Comparison of ENCODE assay signal across 24 cellular contexts in genomic region chr9:86971742-86972141, GRCh38. TPM values are rescaled to one million over a fixed set of nuclear protein-coding genes. Genes with fewer than 3 reads are reported as not detected.
A peak's percentile ranks its signal among the peaks of the same experiment; 100 is the strongest.
DNase-seq lines count a peak whose midpoint lies in the region; ATAC-seq, FAIRE-seq and TF ChIP-seq lines count a peak whose summit lies in the region.
"Had no signal": no experiment of that assay in that cellular context is flagged by ENCODE, and none has a peak within 500 bp of the region (broad histone marks: within the 10 kb centered on the region; RNA-seq: fewer than 3 reads in every experiment).

No MANE protein-coding gene starts in this region.

- no peaks in the 10 kb centered on the region for H3K4me1 Mint-ChIP-seq in stimulated activated memory B cell treated with anti-CD40 and anti-IgM and Interleukin-4, amounts not matched to agents 10 μg/mL and 1 μg/mL and 100 μg/mL, for 72 hours
- H3K4me1 Mint-ChIP-seq: IgD-negative memory B cell had no signal

- no peak overlapping the region for H2AK5ac ChIP-seq in H1 (ENCODE audit: low read depth, low read length)

- DNase-seq in Right ventricle myocardium inferior (ENCODE audit: missing footprints) (no peak), right atrium auricular region (ENCODE audit: low spot score) (no peak), H1 (ENCODE audit: low read depth in 1 of 2, low spot score in 2 of 2) (no peak), hepatocyte (ENCODE audit: low spot score) (no peak), upper lobe of right lung (no peak), HepG2 (ENCODE audit: low spot score) (no peak), T-helper 9 cell (no peak)
- DNase-seq: 8988T, ACHN, Calu3, DMS79 treated with DMSO at 0.1 percent for 48 hours, GF-D8, H9, NCI-H1048, NCI-H1417, NCI-H1694, NCI-H2029 treated with DMSO at 0.1 percent for 48 hours, NCI-H526 treated with DMSO at 0.1 percent for 48 hours, PC-9, SHP77 had no signal

- H4K20me1 ChIP-seq in H1 (replicated peaks in 1 of 2; ENCODE audit: control insufficient read depth in 1 of 2, insufficient read depth in 2 of 2, low read length in 2 of 2) (no peaks in the 10 kb centered on the region), hepatocyte (ENCODE audit: insufficient read depth, poor library complexity, severe bottlenecking) (no peaks in the 10 kb centered on the region), HepG2 (ENCODE audit: insufficient read depth, low read length) (no peaks in the 10 kb centered on the region)

- H3K27me3 Mint-ChIP-seq in stimulated activated memory B cell treated with anti-CD40 and anti-IgM and Interleukin-4, amounts not matched to agents 10 μg/mL and 1 μg/mL and 100 μg/mL, for 72 hours, result peaks cover 9% of the 10 kb centered on the region

- no peak for FAIRE-seq in H1 (lab: Jason Lieb, UNC)
- no peak for FAIRE-seq in HepG2 (lab: Jason Lieb, UNC)
- FAIRE-seq: GM12891 had no signal

- H3K4ac ChIP-seq in H1 (replicated peaks; ENCODE audit: insufficient read length, low read depth, low read length), result no peak overlapping the region

- H3K36me3 ChIP-seq in right atrium auricular region (no peaks in the 10 kb centered on the region), H1 (ENCODE audit: control insufficient read depth in 2 of 4, insufficient read depth in 4 of 4, low read length in 3 of 4) (no peaks in the 10 kb centered on the region), hepatocyte (replicated peaks; ENCODE audit: insufficient read depth, low read depth) (no peaks in the 10 kb centered on the region), upper lobe of right lung (no peaks in the 10 kb centered on the region), HepG2 (replicated peaks in 1 of 2; ENCODE audit: control insufficient read depth in 1 of 2, insufficient read depth in 2 of 2, low read length in 2 of 2) (no peaks in the 10 kb centered on the region)

- H3K9me3 Mint-ChIP-seq in stimulated activated memory B cell treated with anti-CD40 and anti-IgM and Interleukin-4, amounts not matched to agents 10 μg/mL and 1 μg/mL and 100 μg/mL, for 72 hours, result no peaks in the 10 kb centered on the region
- H3K9me3 Mint-ChIP-seq: H9, IgD-negative memory B cell had no signal

- no peak overlapping the region for H3K27ac Mint-ChIP-seq in stimulated activated memory B cell treated with anti-CD40 and anti-IgM and Interleukin-4, amounts not matched to agents 10 μg/mL and 1 μg/mL and 100 μg/mL, for 72 hours
- H3K27ac Mint-ChIP-seq: H9, IgD-negative memory B cell had no signal

- peak overlapping the region in 1 of 2 donors; percentile 30 for H3K27ac ChIP-seq in right atrium auricular region
- H3K27ac ChIP-seq in H1 (ENCODE audit: low read depth, low read length), result no peak overlapping the region
- H3K27ac ChIP-seq in hepatocyte, result peak overlapping the region; percentile 25
- peak overlapping the region; percentile 0 for H3K27ac ChIP-seq in upper lobe of right lung
- H3K27ac ChIP-seq in HepG2 (ENCODE audit: extremely low read length, insufficient read depth, low read length), result no peak overlapping the region
- H3K27ac ChIP-seq: KMS-11, PC-9 had no signal

- no peak overlapping the region for H2BK12ac ChIP-seq in H1 (ENCODE audit: low read depth, low read length)

- ATAC-seq in Right ventricle myocardium inferior (peak; percentile 26), upper lobe of right lung (no peak), HepG2 (no peak)
- no peak for ATAC-seq in stimulated activated memory B cell treated with anti-CD40 and anti-IgM and Interleukin-4, amounts not matched to agents 10 μg/mL and 1 μg/mL and 100 μg/mL, for 72 hours

- no peaks in the 10 kb centered on the region for H3K9me3 ChIP-seq in right atrium auricular region
- H3K9me3 ChIP-seq in H1 (ENCODE audit: insufficient read depth in 2 of 2, low read depth in 1 of 2, low read length in 1 of 2), result no peaks in the 10 kb centered on the region
- no peaks in the 10 kb centered on the region for H3K9me3 ChIP-seq in hepatocyte (ENCODE audit: low read depth)
- H3K9me3 ChIP-seq in upper lobe of right lung, result no peaks in the 10 kb centered on the region
- no peaks in the 10 kb centered on the region for H3K9me3 ChIP-seq in HepG2 (ENCODE audit: low read length)

- H3K56ac ChIP-seq in H1 (replicated peaks; ENCODE audit: insufficient read length, low read depth, low read length), result no peak overlapping the region

- no peak overlapping the region for H3K23ac ChIP-seq in H1 (ENCODE audit: insufficient read length)

- TF ChIP-seq CTCF in right atrium auricular region (IDR thresholded peaks at IDR 0.05) (no peak), H1 (IDR thresholded peaks at IDR 0.05; ENCODE audit: control extremely low read depth in 1 of 3, insufficient read depth in 1 of 3, low read depth in 1 of 3, low read length in 3 of 3) (no peak), hepatocyte (IDR thresholded peaks at IDR 0.05; ENCODE audit: poor library complexity) (no peak), upper lobe of right lung (IDR thresholded peaks at IDR 0.05) (no peak), HepG2 (CRISPR knock-in tag; IDR thresholded peaks at IDR 0.05) (no peak)

- no peak overlapping the region for H4K91ac ChIP-seq in H1 (replicated peaks; ENCODE audit: insufficient read length, low read length)

- H3K4me3 ChIP-seq in right atrium auricular region, result no peak overlapping the region
- no peak overlapping the region for H3K4me3 ChIP-seq in H1 (ENCODE audit: extremely low read depth in 1 of 4, insufficient read depth in 2 of 4, low read depth in 3 of 4, low read length in 4 of 4)
- no peak overlapping the region for H3K4me3 ChIP-seq in hepatocyte
- H3K4me3 ChIP-seq in upper lobe of right lung, result no peak overlapping the region
- H3K4me3 ChIP-seq in HepG2 (replicated peaks in 1 of 3; ENCODE audit: insufficient read depth in 1 of 3, low read depth in 2 of 3, low read length in 3 of 3), result no peak overlapping the region
- H3K4me3 ChIP-seq: PC-9 had no signal

- H2BK120ac ChIP-seq in H1 (replicated peaks; ENCODE audit: low read depth, low read length), result no peak overlapping the region

- H3K4me1 ChIP-seq in right atrium auricular region (peaks cover 0 to 3% of the 10 kb centered on the region in 2 donors), H1 (replicated peaks in 1 of 4; ENCODE audit: control insufficient read depth in 3 of 4, insufficient read depth in 4 of 4, low read length in 3 of 4) (no peaks in the 10 kb centered on the region), hepatocyte (ENCODE audit: insufficient read depth) (no peaks in the 10 kb centered on the region), upper lobe of right lung (no peaks in the 10 kb centered on the region), HepG2 (ENCODE audit: insufficient read depth, low read length) (no peaks in the 10 kb centered on the region)

- TF ChIP-seq POLR2A in H1 (IDR thresholded peaks at IDR 0.05; ENCODE audit: control extremely low read depth in 1 of 2, low read depth in 2 of 2, low read length in 2 of 2), result no peak
- TF ChIP-seq POLR2A in HepG2 (IDR thresholded peaks at IDR 0.05; ENCODE audit: insufficient read depth in 1 of 2, low read depth in 2 of 2, low read length in 2 of 2), result no peak

- no peak overlapping the region for H4K8ac ChIP-seq in H1 (ENCODE audit: extremely low read depth, insufficient read depth, low read length)

- no peak overlapping the region for H3K14ac ChIP-seq in H1 (ENCODE audit: insufficient read length)

- POLR2A ChIA-PET in H1 (lab: Charles Lee; ENCODE audit: partially characterized antibody), result interaction anchor here (0.7 to 1.2 kb wide), 2 partner anchors 26 to 90 kb away, joined by 3 read pairs; no protein-coding TSS in a partner anchor
- POLR2A ChIA-PET in HepG2 (lab: Yijun Ruan, JAX), result no interaction called here

- H3K9ac ChIP-seq in H1 (replicated peaks in 1 of 4; ENCODE audit: extremely low read depth in 1 of 4, low read depth in 3 of 4, low read length in 3 of 4), result no peak overlapping the region
- no peak overlapping the region for H3K9ac ChIP-seq in HepG2 (ENCODE audit: insufficient read depth, low read depth, low read length)
- H3K9ac ChIP-seq: KMS-11 had no signal

- CTCF ChIA-PET in H1 (lab: Charles Lee; ENCODE audit: partially characterized antibody), result interaction anchor here (1.3 kb wide), 1 partner anchor 23 kb away, joined by 5 read pairs; no protein-coding TSS in a partner anchor
- CTCF ChIA-PET in HepG2 (lab: Yijun Ruan, JAX; ENCODE audit: low intra/inter-chr PET ratio, low total read pairs), result no interaction called here

- in situ Hi-C loops in HepG2 (cut with HindIII; ENCODE audit: extremely low pct_ligation_motif_present, low pct_unique_long_range_greater_than_20kb), result no loop called here

- intact Hi-C loops in Right ventricle myocardium inferior (cut with DNase I), result no loop called here
- intact Hi-C loops in upper lobe of right lung (cut with DNase I), result no loop called here
- intact Hi-C loops in HepG2 (cut with micrococcal nuclease; ENCODE audit: unreplicated experiment), result no loop called here

- no peak overlapping the region for H3K18ac ChIP-seq in H1 (ENCODE audit: extremely low read depth, low read length)

- H2BK20ac ChIP-seq in H1 (ENCODE audit: low read length), result no peak overlapping the region

- no TSS peak for BruUV-seq in HepG2 (replicated peaks; lab: Mats Ljungman, UMichigan)

- H3K79me1 ChIP-seq in H1 (ENCODE audit: low read depth, low read length), result no peaks in the 10 kb centered on the region

- H4K5ac ChIP-seq in H1 (ENCODE audit: insufficient read length, low read depth, low read length), result no peak overlapping the region

- H3K4me2 ChIP-seq in H1 (ENCODE audit: insufficient read depth in 1 of 2, low read depth in 2 of 2, low read length in 2 of 2) (no peak overlapping the region), hepatocyte (no peak overlapping the region), HepG2 (ENCODE audit: low read depth, low read length) (no peak overlapping the region)
- H3K4me2 ChIP-seq: KMS-11, PC-9 had no signal

- TF ChIP-seq EP300 in H1 (IDR thresholded peaks at IDR 0.05; ENCODE audit: borderline replicate concordance in 1 of 2, low read depth in 2 of 2, low read length in 2 of 2), result no peak
- TF ChIP-seq EP300 in HepG2 (IDR thresholded peaks at IDR 0.05; ENCODE audit: low read depth in 2 of 2, low read length in 2 of 2), result no peak
- no peak for TF ChIP-seq EP300 in HepG2 (CRISPR knock-in tag; IDR thresholded peaks at IDR 0.05; ENCODE audit: borderline replicate concordance)

- H3K79me2 ChIP-seq in H1 (ENCODE audit: control insufficient read depth in 1 of 2, insufficient read depth in 2 of 2, low read length in 2 of 2), result no peaks in the 10 kb centered on the region
- H3K79me2 ChIP-seq in hepatocyte, result no peaks in the 10 kb centered on the region
- no peaks in the 10 kb centered on the region for H3K79me2 ChIP-seq in HepG2 (ENCODE audit: insufficient read depth, low read length)

- H3K36me3 Mint-ChIP-seq in stimulated activated memory B cell treated with anti-CD40 and anti-IgM and Interleukin-4, amounts not matched to agents 10 μg/mL and 1 μg/mL and 100 μg/mL, for 72 hours, result no peaks in the 10 kb centered on the region
- H3K36me3 Mint-ChIP-seq: IgD-negative memory B cell had no signal

- no peak overlapping the region for H2BK5ac ChIP-seq in H1 (ENCODE audit: low read depth, low read length)

- TF ChIP-seq RAD21 in H1 (IDR thresholded peaks at IDR 0.05 in 1 of 2, conservative IDR thresholded peaks at IDR 0.05 in 1 of 2; ENCODE audit: low read depth in 2 of 2, low read length in 2 of 2) (no peak), HepG2 (CRISPR knock-in tag; IDR thresholded peaks at IDR 0.05) (no peak)

- H3K4me3 Mint-ChIP-seq in stimulated activated memory B cell treated with anti-CD40 and anti-IgM and Interleukin-4, amounts not matched to agents 10 μg/mL and 1 μg/mL and 100 μg/mL, for 72 hours, result no peak overlapping the region
- H3K4me3 Mint-ChIP-seq: H9, IgD-negative memory B cell had no signal

- H3K27me3 ChIP-seq in right atrium auricular region (no peaks in the 10 kb centered on the region), H1 (replicated peaks in 1 of 4; ENCODE audit: control insufficient read depth in 3 of 4, extremely low read depth in 1 of 4, insufficient read depth in 3 of 4, low read length in 3 of 4) (no peaks in the 10 kb centered on the region), hepatocyte (no peaks in the 10 kb centered on the region), upper lobe of right lung (peaks cover 19% of the 10 kb centered on the region), HepG2 (ENCODE audit: control insufficient read depth in 1 of 2, insufficient read depth in 2 of 2, low read length in 2 of 2) (peaks cover 0 to 5% of the 10 kb centered on the region in 2 experiments; a peak in 1 of 5 replicates)

- no peak overlapping the region for H2BK15ac ChIP-seq in H1 (ENCODE audit: low read length)

- H3K23me2 ChIP-seq in H1 (ENCODE audit: low read depth, low read length), result no peaks in the 10 kb centered on the region

- H3K9me2 ChIP-seq in hepatocyte (replicated peaks; ENCODE audit: insufficient read depth), result no peaks in the 10 kb centered on the region

- H2AFZ ChIP-seq in H1 (ENCODE audit: low read length) (0 out of 2 replicates have a peak overlapping the region, but pooled peaks have one; percentile 61), hepatocyte (no peak overlapping the region), HepG2 (ENCODE audit: low read length) (no peak overlapping the region)
- H2AFZ ChIP-seq: PC-9 had no signal

RNA-seq across cellular contexts. Expression of gene GAS1, which starts 24.4 kb away (rescaled TPM):
- total RNA-seq in Right ventricle myocardium inferior (22.3 TPM), right atrium auricular region (10 to 100 TPM; 44.4 to 78.6 TPM), hepatocyte (45.9 and 61.3 TPM in 2 replicates), upper lobe of right lung (16.8 TPM), HepG2 (2016; rRNA removed; fragmentation: Illumina TruSeq; extraction: Trizol) (not detected in 2 replicates)
- total RNA-seq in H1 (2021; fragmentation: NEBNext Ultra II Directional; extraction: Animal tissue kit (Norgen Biotek cat#: 25700)), result 5.1 and 5.7 TPM in 2 replicates
- polyA plus RNA-seq in H1 (2011; rRNA removed) (2.8 and 3.3 TPM in 2 replicates), hepatocyte (85.2 and 101 TPM in 2 replicates), HepG2 (2011; rRNA removed) (not detected in 2 replicates)
- polyA plus RNA-seq in H1 (2011; cell fraction: cytosol; rRNA removed), result 3.7 TPM
- polyA plus RNA-seq in H1 (2011; cell fraction: nucleus; rRNA removed), result 3.1 TPM
- 2.7 to 3.3 TPM (median 2.9 TPM) in 4 replicates for polyA plus RNA-seq in H1 (2012, experiment 1 of 2)
- polyA plus RNA-seq in H1 (2012, experiment 2 of 2), result 2.8 TPM
- polyA plus RNA-seq in H1 (2013, experiment 1 of 2), result 1.7 TPM
- polyA plus RNA-seq in H1 (2013, experiment 2 of 2), result 1.4 TPM
- polyA minus RNA-seq in H1 (2011; rRNA and poly(A)+ RNA removed), result 1.4 TPM in 2 replicates
- 8.0 TPM for polyA minus RNA-seq in H1 (2011; cell fraction: cytosol; rRNA and poly(A)+ RNA removed)
- polyA minus RNA-seq in H1 (2011; cell fraction: nucleus; rRNA and poly(A)+ RNA removed), result 6.8 TPM
- not detected in 2 replicates for total RNA-seq in HepG2 (2016; cell fraction: cytosol; rRNA removed; fragmentation: Illumina TruSeq; extraction: Trizol; ENCODE audit: low read depth)
- not detected in 2 replicates for total RNA-seq in HepG2 (2016; cell fraction: insoluble cytoplasmic fraction; rRNA removed; fragmentation: Illumina TruSeq; extraction: Trizol)
- not detected in 2 replicates for total RNA-seq in HepG2 (2016; cell fraction: membrane; rRNA removed; fragmentation: Illumina TruSeq; extraction: Trizol)
- not detected in 2 replicates for total RNA-seq in HepG2 (2016; cell fraction: nucleus; rRNA removed; fragmentation: Illumina TruSeq; extraction: Trizol)
- not detected in 2 replicates for polyA plus RNA-seq in HepG2 (2011; cell fraction: cytosol; rRNA removed)
- polyA plus RNA-seq in HepG2 (2011; cell fraction: nucleus; rRNA removed), result not detected in 2 replicates
- polyA plus RNA-seq in HepG2 (2012), result not detected in 2 replicates
- polyA plus RNA-seq in HepG2 (2016; cell fraction: cytosol; fragmentation: Illumina TruSeq; extraction: Trizol; ENCODE audit: low read depth), result not detected in 2 replicates
- not detected in 2 replicates for polyA plus RNA-seq in HepG2 (2016; cell fraction: insoluble cytoplasmic fraction; fragmentation: Illumina TruSeq; extraction: Trizol; ENCODE audit: low read depth)
- not detected in 2 replicates for polyA plus RNA-seq in HepG2 (2016; cell fraction: membrane; fragmentation: Illumina TruSeq; extraction: Trizol; ENCODE audit: low read depth)
- not detected in 2 replicates for polyA plus RNA-seq in HepG2 (2016; cell fraction: nucleus; fragmentation: Illumina TruSeq; extraction: Trizol; ENCODE audit: insufficient read depth, low read depth)
- 28.1 TPM in 1 of 2 replicates, not detected in the other for polyA minus RNA-seq in HepG2 (2011; rRNA and poly(A)+ RNA removed; ENCODE audit: low replicate concordance)
- polyA minus RNA-seq in HepG2 (2011; cell fraction: cytosol; rRNA and poly(A)+ RNA removed), result 0.30 and 0.88 TPM in 2 replicates
- 0.13 TPM in 1 of 2 replicates, not detected in the other for polyA minus RNA-seq in HepG2 (2011; cell fraction: nucleus; rRNA and poly(A)+ RNA removed)
- total RNA-seq: PC-9 had no signal

Comparison
In these comparisons a context has a peak if more than half of its experiments do, and no peak if none do; other contexts are left out.
1. H3K27ac ChIP-seq: peak in hepatocyte (single experiment) and upper lobe of right lung (single experiment); none in H1 (single experiment) and HepG2 (single experiment).